Comparison of ENCODE assay signal across 8 cellular contexts in the genomic region with DNA sequence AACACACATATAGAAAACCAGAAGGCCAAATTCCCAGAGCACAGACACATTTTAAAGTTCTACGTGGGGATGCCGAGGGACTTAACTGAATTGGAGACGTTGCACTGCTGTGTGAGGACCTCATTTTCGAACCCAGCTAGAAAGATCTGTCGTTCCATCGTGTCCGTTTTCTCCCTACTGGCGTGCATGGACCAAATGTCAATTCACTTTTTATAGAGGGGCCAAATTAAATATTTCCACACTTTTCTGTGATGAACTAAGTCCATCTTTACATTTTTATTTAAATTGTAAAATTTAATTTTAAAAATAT. TPM values are rescaled to one million over a fixed set of nuclear protein-coding genes. Genes with fewer than 3 reads are reported as not detected.
DNase-seq lines count a peak whose midpoint lies in the region; ATAC-seq and TF ChIP-seq lines count a peak whose summit lies in the region.

No MANE protein-coding gene starts in this region.

- no peak for ATAC-seq in central memory CD8-positive, alpha-beta T cell (replicated peaks; ENCODE audit: extremely low read depth, poor library complexity, severe bottlenecking)
- ATAC-seq in naive thymus-derived CD8-positive, alpha-beta T cell = no peak
- ATAC-seq in left lobe of liver = no peak
- no peak for ATAC-seq in HG03045 (IDR thresholded peaks at IDR 0.05; ENCODE audit: unreplicated experiment)

- H3K4me3 Mint-ChIP-seq in Caco-2 (ENCODE audit: unreplicated experiment) = peak overlapping the region; percentile 83
- H3K4me3 Mint-ChIP-seq in central memory CD8-positive, alpha-beta T cell = peak overlapping the region; percentile 98
- peak overlapping the region; percentile 94 to 100 (median 97) for H3K4me3 Mint-ChIP-seq in naive thymus-derived CD8-positive, alpha-beta T cell

- DNase-seq in Caco-2 = no peak
- no peak for DNase-seq in central memory CD8-positive, alpha-beta T cell (ENCODE audit: low spot score in 2 of 2)
- DNase-seq in naive thymus-derived CD8-positive, alpha-beta T cell = no peak
- no peak for DNase-seq in left lobe of liver (ENCODE audit: low spot score)
- DNase-seq in SW 1271 (lab: John Stamatoyannopoulos, UW) = no peak
- no peak for DNase-seq in inferior parietal cortex (ENCODE audit: extremely low spot score)

- no peak overlapping the region for H3K27ac Mint-ChIP-seq in Caco-2 (ENCODE audit: unreplicated experiment)
- H3K27ac Mint-ChIP-seq in central memory CD8-positive, alpha-beta T cell (ENCODE audit: low read depth) = peak overlapping the region; percentile 99
- peak overlapping the region; percentile 92 to 99 (median 96) for H3K27ac Mint-ChIP-seq in naive thymus-derived CD8-positive, alpha-beta T cell

- no peaks in the 10 kb centered on the region for H3K27me3 ChIP-seq in Caco-2 (replicated peaks; ENCODE audit: control insufficient read depth, insufficient read depth, low read length)

- CTCF ChIA-PET in Caco-2 (lab: Charles Lee) = no interaction called here

- no peaks in the 10 kb centered on the region for H3K9me3 Mint-ChIP-seq in Caco-2 (ENCODE audit: unreplicated experiment)
- no peaks in the 10 kb centered on the region for H3K9me3 Mint-ChIP-seq in central memory CD8-positive, alpha-beta T cell
- H3K9me3 Mint-ChIP-seq in naive thymus-derived CD8-positive, alpha-beta T cell = no peaks in the 10 kb centered on the region

- intact Hi-C loops in Caco-2 (cut with micrococcal nuclease; ENCODE audit: unreplicated experiment) = no loop called here

- peak overlapping the region; percentile 90 for H3K27ac ChIP-seq in KOPT-K1 (ENCODE audit: low read depth, low read length, poor library complexity, severe bottlenecking)

- no peaks in the 10 kb centered on the region for H3K27me3 Mint-ChIP-seq in Caco-2 (ENCODE audit: insufficient read depth, unreplicated experiment)
- no peaks in the 10 kb centered on the region for H3K27me3 Mint-ChIP-seq in central memory CD8-positive, alpha-beta T cell
- no peaks in the 10 kb centered on the region for H3K27me3 Mint-ChIP-seq in naive thymus-derived CD8-positive, alpha-beta T cell

- no TSS peak for BruUV-seq in Caco-2 (replicated peaks; lab: Mats Ljungman, UMichigan)

- H3K36me3 Mint-ChIP-seq in Caco-2 (ENCODE audit: insufficient read depth, unreplicated experiment) = peaks cover 18% of the 10 kb centered on the region
- peaks cover 24% of the 10 kb centered on the region for H3K36me3 Mint-ChIP-seq in central memory CD8-positive, alpha-beta T cell (ENCODE audit: insufficient read depth)
- H3K36me3 Mint-ChIP-seq in naive thymus-derived CD8-positive, alpha-beta T cell = peaks cover 0 to 7% (median 2%) of the 10 kb centered on the region in 3 donors

- H3K36me3 ChIP-seq in Caco-2 (ENCODE audit: control insufficient read depth, insufficient read depth, low read length) (no peaks in the 10 kb centered on the region), KOPT-K1 (ENCODE audit: insufficient read depth, low read length) (no peaks in the 10 kb centered on the region)

- H3K9me3 ChIP-seq in Caco-2 (no peaks in the 10 kb centered on the region), KOPT-K1 (ENCODE audit: insufficient read depth, low read length, poor library complexity, severe bottlenecking) (no peaks in the 10 kb centered on the region)

- peak overlapping the region; percentile 64 for H3K4me3 ChIP-seq in Caco-2 (ENCODE audit: low read depth, low read length)

- H3K4me1 Mint-ChIP-seq in Caco-2 (ENCODE audit: low read depth, unreplicated experiment) = no peaks in the 10 kb centered on the region
- peaks cover 70% of the 10 kb centered on the region for H3K4me1 Mint-ChIP-seq in central memory CD8-positive, alpha-beta T cell
- H3K4me1 Mint-ChIP-seq in naive thymus-derived CD8-positive, alpha-beta T cell = peaks cover 41 to 68% (median 63%) of the 10 kb centered on the region in 4 donors

- H3K4me1 ChIP-seq in Caco-2 = peaks cover 5% of the 10 kb centered on the region; the same call in 1 of the 2 replicates

- no peak for TF ChIP-seq CTCF in Caco-2 (IDR thresholded peaks at IDR 0.05; ENCODE audit: insufficient read depth in 1 of 2, low read depth in 1 of 2, low read length in 1 of 2, severe bottlenecking in 1 of 2, unreplicated experiment in 1 of 2)

- POLR2A ChIA-PET in Caco-2 (lab: Charles Lee) = no interaction called here
- POLR2A ChIA-PET in naive thymus-derived CD8-positive, alpha-beta T cell (lab: Charles Lee) = interaction anchor here (0.7 to 7.3 kb wide), 12 partner anchors 10 to 1283 kb away, joined by 3 to 93 read pairs (median 4); partner anchors contain the start of gene ZNF407

RNA-seq across cellular contexts. Expression of gene TSHZ1, which starts 0.7 kb away (rescaled TPM):
- total RNA-seq in Caco-2 (2022) (3.4 and 4.4 TPM in 2 replicates), left lobe of liver (12.1 TPM)
- total RNA-seq in naive thymus-derived CD8-positive, alpha-beta T cell = 10 to 100 TPM; 32.8 to 33.6 TPM
- polyA plus RNA-seq in naive thymus-derived CD8-positive, alpha-beta T cell = 1 to 10 TPM; 2.8 to 7.1 (median 3.7) TPM

RNA-seq across cellular contexts. Expression of gene PTGR3, which starts 1.0 kb away (rescaled TPM):
- total RNA-seq in Caco-2 (2022) = 9.3 and 9.6 TPM in 2 replicates
- 10 to 100 TPM; 34.7 to 35.1 TPM for total RNA-seq in naive thymus-derived CD8-positive, alpha-beta T cell
- 10 to 100 TPM; 14.7 to 28.5 (median 19.6) TPM for polyA plus RNA-seq in naive thymus-derived CD8-positive, alpha-beta T cell
- total RNA-seq in left lobe of liver = 25.4 TPM
